ENCODE assay signal across 8 cellular contexts in the genomic region with DNA sequence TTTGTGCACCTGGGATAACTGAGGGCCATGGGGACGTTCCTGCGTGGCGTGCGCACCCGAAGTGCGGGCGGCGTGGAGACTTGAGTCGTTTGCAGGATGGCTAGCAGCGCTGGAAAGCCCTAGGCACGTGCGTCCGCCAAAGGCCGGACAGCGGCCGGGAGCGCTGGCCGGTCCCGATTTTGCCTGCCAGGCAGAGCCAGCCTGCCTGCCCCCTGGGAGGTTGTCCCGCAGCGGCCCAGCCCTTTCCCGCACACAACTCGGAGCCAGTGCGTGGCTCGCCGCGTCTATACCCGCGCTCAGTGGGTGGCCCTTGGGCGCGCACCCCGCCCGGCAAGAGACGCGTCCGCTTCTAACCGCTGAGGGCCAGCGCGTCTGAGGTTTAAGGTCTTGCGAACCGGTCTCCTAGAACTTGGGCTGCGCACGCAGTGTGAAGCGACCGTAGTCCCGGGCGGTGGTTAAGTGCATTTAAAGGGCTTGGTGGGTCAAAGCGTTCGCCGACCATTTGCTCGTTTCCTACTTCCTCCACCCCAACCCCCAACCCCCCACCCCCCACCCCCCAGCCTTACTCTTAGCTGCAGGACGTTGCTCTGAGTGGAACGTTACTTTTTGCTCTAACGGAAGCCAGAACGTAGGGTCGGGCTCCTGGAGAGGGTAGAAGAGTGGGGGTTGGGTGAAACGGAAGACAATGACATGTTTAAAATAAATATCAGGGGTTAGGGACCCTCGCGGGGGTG. TPM values are rescaled to one million over a fixed set of nuclear protein-coding genes. Genes with fewer than 3 reads are reported as not detected.
DNase-seq lines count a peak whose midpoint lies in the region; ATAC-seq and TF ChIP-seq lines count a peak whose summit lies in the region.

No MANE protein-coding gene starts in this region.

- H3K4me3 ChIP-seq in KMS-11 (IDR thresholded peaks at IDR 0.05; ENCODE audit: insufficient read depth, low read depth, low read length) (no peak overlapping the region), left lung (peak overlapping the region; percentile 54 to 57)

- H3K27ac Mint-ChIP-seq in chondrocyte (ENCODE audit: unreplicated experiment) = peak overlapping the region; percentile 68

- peaks cover 11% of the 10 kb centered on the region; the same call in 1 of the 2 replicates for H3K79me2 ChIP-seq in KMS-11 (ENCODE audit: insufficient read depth, low read depth)

- no peaks in the 10 kb centered on the region for H3K9me3 ChIP-seq in left lung

- intact Hi-C loops in left lung (cut with DNase I) = no loop called here

- H3K36me3 Mint-ChIP-seq in chondrocyte (ENCODE audit: low read depth) = no peaks in the 10 kb centered on the region

- H3K9me3 Mint-ChIP-seq in chondrocyte (ENCODE audit: low read depth) = no peaks in the 10 kb centered on the region

- peak overlapping the region; percentile 43 for H3K4me2 ChIP-seq in KMS-11

- DNase-seq in NCI-H1417 (lab: John Stamatoyannopoulos, UW) (peak; percentile 29 to 63 (median 52)), NCI-H1417 treated with DMSO at 0.1 percent for 48 hours (lab: John Stamatoyannopoulos, UW) (no peak), SKM-1 treated with dmso at 0.1 percent for 144 hours (lab: John Stamatoyannopoulos, UW; ENCODE audit: unreplicated experiment) (peak; percentile 49), chondrocyte (ENCODE audit: low spot score) (no peak), left lung (peak; percentile 51 to 86)
- DNase-seq in stimulated activated CD8-positive, alpha-beta memory T cell treated with anti-CD3 and anti-CD28 coated beads, Interleukin-4, amount 100 ng/mL, for 48 hours = peak; percentile 63

- peak overlapping the region; percentile 87 for H3K4me3 Mint-ChIP-seq in chondrocyte (ENCODE audit: unreplicated experiment)

- H3K27ac ChIP-seq in KMS-11 (peak overlapping the region; percentile 56), left lung (no peak overlapping the region)

- peaks cover 33% of the 10 kb centered on the region for H3K4me1 ChIP-seq in KMS-11 (ENCODE audit: low read depth, poor library complexity, severe bottlenecking)
- H3K4me1 ChIP-seq in left lung = peaks cover 4 to 30% of the 10 kb centered on the region in 2 donors

- H3K27me3 ChIP-seq in KMS-11 (ENCODE audit: insufficient read depth, low read depth) (peaks cover 49% of the 10 kb centered on the region), left lung (peaks cover 27 to 81% of the 10 kb centered on the region in 2 donors)

- H3K36me3 ChIP-seq in KMS-11 (ENCODE audit: insufficient read depth) (no peaks in the 10 kb centered on the region), left lung (no peaks in the 10 kb centered on the region)

- TF ChIP-seq CTCF in KMS-11 (conservative IDR thresholded peaks at IDR 0.05; ENCODE audit: low read depth, low read length) (no peak), chondrocyte (IDR thresholded peaks at IDR 0.05) (no peak), left lung (IDR thresholded peaks at IDR 0.05) (no peak)

- peaks cover 15% of the 10 kb centered on the region for H3K4me1 Mint-ChIP-seq in chondrocyte (ENCODE audit: low read depth)

- peaks cover 5% of the 10 kb centered on the region for H3K27me3 Mint-ChIP-seq in chondrocyte (ENCODE audit: low read depth)

- peak overlapping the region; percentile 87 for H3K9ac ChIP-seq in KMS-11

- peak overlapping the region; percentile 81 for H2AFZ ChIP-seq in KMS-11 (ENCODE audit: low read depth)

- ATAC-seq in GM21825 (IDR thresholded peaks at IDR 0.05; ENCODE audit: unreplicated experiment) (peak; percentile 29), left lung (peak; percentile 76)

- peaks cover 21% of the 10 kb centered on the region for H4K20me1 ChIP-seq in KMS-11 (ENCODE audit: insufficient read depth)

RNA-seq across cellular contexts. Expression of a gene that starts 0.6 kb away (rescaled TPM):
- 5.4 to 8.7 TPM (median 5.9 TPM) in 3 replicates for total RNA-seq in chondrocyte
- total RNA-seq in left lung = 1 to 10 TPM; 2.3 to 5.4 TPM

Comparison
In these comparisons a context has a peak if more than half of its experiments do, and no peak if none do; other contexts are left out.
1. DNase-seq: peak in NCI-H1417 (3 of 3), SKM-1 treated with dmso at 0.1 percent for 144 hours (single experiment), left lung (2 of 2) and stimulated activated CD8-positive, alpha-beta memory T cell treated with anti-CD3 and anti-CD28 coated beads, Interleukin-4, amount 100 ng/mL, for 48 hours (single experiment); none in NCI-H1417 treated with DMSO at 0.1 percent for 48 hours (single experiment) and chondrocyte (single experiment).